Comparison of ENCODE assay signal across 20 cellular contexts in the genomic region with DNA sequence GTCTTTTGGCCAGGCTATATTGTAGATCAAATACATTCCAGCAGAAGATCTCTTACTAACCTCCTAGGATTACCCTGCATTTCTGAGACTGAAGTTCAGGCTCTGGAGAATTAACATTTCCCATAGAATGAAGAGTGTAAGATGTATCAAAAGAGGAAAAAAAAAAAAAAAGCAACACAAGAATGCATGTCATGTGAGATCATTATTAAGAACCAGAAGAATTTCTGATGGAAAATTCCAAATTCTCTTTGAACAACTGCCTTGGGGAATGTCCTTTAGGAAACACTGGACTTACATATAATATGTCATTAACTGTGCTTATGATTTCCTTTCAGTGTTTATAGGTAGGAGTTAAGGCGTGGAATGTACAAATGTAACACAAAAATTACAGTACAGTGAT.
DNase-seq lines count a peak whose midpoint lies in the region; ATAC-seq, FAIRE-seq and TF ChIP-seq lines count a peak whose summit lies in the region.
"Had no signal": no experiment of that assay in that cellular context is flagged by ENCODE, and none has a peak within 500 bp of the region (broad histone marks: within the 10 kb centered on the region; RNA-seq: fewer than 3 reads in every experiment).

No MANE protein-coding gene starts in this region.

- no peak overlapping the region for H3K4me3 Mint-ChIP-seq in astrocyte (ENCODE audit: unreplicated experiment)
- no peak overlapping the region for H3K4me3 Mint-ChIP-seq in activated CD4-positive, alpha-beta T cell treated with anti-CD3 and anti-CD28 coated beads, Interleukin-2, amount 10 ng/mL, durations not matched to agents 7 days and 5 days
- H3K4me3 Mint-ChIP-seq: CD14-positive monocyte; CD8-positive, alpha-beta T cell; GM23338 had no signal

- H2BK120ac ChIP-seq in mesenchymal stem cell (ENCODE audit: low read depth, low read length) (no peak overlapping the region), trophoblast cell (ENCODE audit: insufficient read depth, low read length, poor library complexity) (peak overlapping the region; percentile 72)

- no peaks in the 10 kb centered on the region for H4K20me1 ChIP-seq in astrocyte (ENCODE audit: insufficient read depth, low read length)

- H4K12ac ChIP-seq in trophoblast cell (ENCODE audit: low read depth, low read length) = no peak overlapping the region

- no peak overlapping the region for H2BK12ac ChIP-seq in mesenchymal stem cell (ENCODE audit: low read length in 2 of 2)
- peak overlapping the region; percentile 91 for H2BK12ac ChIP-seq in trophoblast cell (ENCODE audit: low read length)

- H3K4me3 ChIP-seq in astrocyte (ENCODE audit: insufficient read depth, low read depth, low read length) = no peak overlapping the region
- no peak overlapping the region for H3K4me3 ChIP-seq in mesenchymal stem cell (ENCODE audit: insufficient read depth in 1 of 2, low read depth in 1 of 2, low read length in 2 of 2)
- H3K4me3 ChIP-seq in trophoblast cell (ENCODE audit: low read depth, low read length) = no peak overlapping the region
- H3K4me3 ChIP-seq: GM23338 had no signal

- H3K36me3 ChIP-seq in astrocyte (ENCODE audit: insufficient read depth, low read length) = no peaks in the 10 kb centered on the region
- H3K36me3 ChIP-seq in mesenchymal stem cell (ENCODE audit: control insufficient read depth in 1 of 2, insufficient read depth in 2 of 2, low read depth in 1 of 2, low read length in 2 of 2) = no peaks in the 10 kb centered on the region
- no peaks in the 10 kb centered on the region for H3K36me3 ChIP-seq in trophoblast cell (ENCODE audit: control insufficient read depth in 1 of 2, insufficient read depth in 2 of 2, low read length in 2 of 2)

- TF ChIP-seq CTCF in astrocyte (IDR thresholded peaks at IDR 0.05; ENCODE audit: insufficient read depth, low read depth, low read length) (no peak), GM13976 (IDR thresholded peaks at IDR 0.05; ENCODE audit: borderline replicate concordance, control extremely low read depth, extremely low read depth, insufficient read depth, missing control alignments) (no peak)

- H3K4me1 ChIP-seq in astrocyte (ENCODE audit: insufficient read depth, low read length) (peaks cover 5% of the 10 kb centered on the region), mesenchymal stem cell (ENCODE audit: control insufficient read depth, insufficient read depth, low read depth, low read length) (peaks cover 4% of the 10 kb centered on the region), trophoblast cell (ENCODE audit: control insufficient read depth in 1 of 2, insufficient read depth in 2 of 2, low read length in 2 of 2) (peaks cover 8 to 11% of the 10 kb centered on the region in 2 experiments)

- H3K79me1 ChIP-seq in mesenchymal stem cell (replicated peaks; ENCODE audit: low read length, poor library complexity, severe bottlenecking) (no peaks in the 10 kb centered on the region), trophoblast cell (ENCODE audit: low read length) (peaks cover 15% of the 10 kb centered on the region)

- peak; percentile 35 for DNase-seq in EH (ENCODE audit: low read depth)
- peak; percentile 6 for DNase-seq in astrocyte (ENCODE audit: low read depth)
- peak; percentile 14 for DNase-seq in mesenchymal stem cell
- peak in 1 of 2 donors; percentile 40 for DNase-seq in trophoblast cell
- DNase-seq in effector CD4-positive, alpha-beta T cell = no peak
- DNase-seq in activated CD4-positive, alpha-beta T cell treated with anti-CD3 and anti-CD28 coated beads, Interleukin-2, amount 10 ng/mL, durations not matched to agents 7 days and 5 days = no peak
- no peak for DNase-seq in GM13976 (ENCODE audit: low spot score)
- DNase-seq: CD8-positive, alpha-beta T cell; COR-L47; DMS153; DMS79 treated with DMSO at 0.1 percent for 48 hours; GF-D8; H7 had no signal

- H4K8ac ChIP-seq in mesenchymal stem cell (ENCODE audit: low read length) = no peak overlapping the region
- H4K8ac ChIP-seq in trophoblast cell (ENCODE audit: low read depth, low read length) = no peak overlapping the region

- peak overlapping the region; percentile 55 for H3K27ac Mint-ChIP-seq in astrocyte (ENCODE audit: unreplicated experiment)
- H3K27ac Mint-ChIP-seq in activated CD4-positive, alpha-beta T cell treated with anti-CD3 and anti-CD28 coated beads, Interleukin-2, amount 10 ng/mL, durations not matched to agents 7 days and 5 days = no peak overlapping the region
- H3K27ac Mint-ChIP-seq: CD14-positive monocyte; CD8-positive, alpha-beta T cell; GM23338 had no signal

- no peak overlapping the region for H3K23ac ChIP-seq in mesenchymal stem cell (ENCODE audit: low read length in 2 of 2)
- no peak overlapping the region for H3K23ac ChIP-seq in trophoblast cell (ENCODE audit: low read length)

- H2AFZ ChIP-seq in astrocyte (ENCODE audit: low read depth, low read length) (no peak overlapping the region), mesenchymal stem cell (ENCODE audit: low read depth, low read length) (no peak overlapping the region), trophoblast cell (ENCODE audit: insufficient read depth, low read length, poor library complexity) (no peak overlapping the region)
- H2AFZ ChIP-seq: GM23338 had no signal

- no peaks in the 10 kb centered on the region for H3K9me3 ChIP-seq in astrocyte (ENCODE audit: insufficient read depth, low read depth, low read length)
- no peaks in the 10 kb centered on the region for H3K9me3 ChIP-seq in mesenchymal stem cell (ENCODE audit: control insufficient read depth, low read length)
- no peaks in the 10 kb centered on the region for H3K9me3 ChIP-seq in trophoblast cell (ENCODE audit: insufficient read depth, low read depth, low read length)

- in situ Hi-C loops in GM13976 (cut with MboI; ENCODE audit: low sequenced_read_pairs, unreplicated experiment) = no loop called here

- H3K27me3 Mint-ChIP-seq in astrocyte (ENCODE audit: low read depth, unreplicated experiment) = no peaks in the 10 kb centered on the region
- no peaks in the 10 kb centered on the region for H3K27me3 Mint-ChIP-seq in activated CD4-positive, alpha-beta T cell treated with anti-CD3 and anti-CD28 coated beads, Interleukin-2, amount 10 ng/mL, durations not matched to agents 7 days and 5 days

- WGBS in mesenchymal stem cell = no CpG with 5 or more reads among the region's 1 CpG
- WGBS in trophoblast cell (ENCODE audit: extremely low coverage, insufficient coverage, insufficient read length) = no CpG with 5 or more reads among the region's 1 CpG

- CTCF ChIA-PET in activated CD4-positive, alpha-beta T cell treated with anti-CD3 and anti-CD28 coated beads, Interleukin-2, amount 10 ng/mL, durations not matched to agents 7 days and 5 days (lab: Charles Lee) = no interaction called here

- H2AK5ac ChIP-seq in mesenchymal stem cell (ENCODE audit: low read length, severe bottlenecking) = no peak overlapping the region
- no peak overlapping the region for H2AK5ac ChIP-seq in trophoblast cell (ENCODE audit: low read length)

- no peak overlapping the region for H2BK5ac ChIP-seq in mesenchymal stem cell (ENCODE audit: low read depth, low read length, poor library complexity, severe bottlenecking)
- no peak overlapping the region for H2BK5ac ChIP-seq in trophoblast cell (ENCODE audit: low read depth, low read length, poor library complexity)

- ATAC-seq in HG02870 (IDR thresholded peaks at IDR 0.05; ENCODE audit: unreplicated experiment) = no peak
- ATAC-seq: CD8-positive, alpha-beta T cell; GM23338; HepG2 had no signal

- no peak for FAIRE-seq in astrocyte (lab: Jason Lieb, UNC)
- FAIRE-seq: D721Med, HepG2, HTR-8/SVneo had no signal

- H3K4me2 ChIP-seq in astrocyte (ENCODE audit: low read length) (no peak overlapping the region), mesenchymal stem cell (ENCODE audit: low read length, poor library complexity, severe bottlenecking) (no peak overlapping the region), trophoblast cell (ENCODE audit: low read length) (no peak overlapping the region)
- H3K4me2 ChIP-seq: GM23338 had no signal

- H3K14ac ChIP-seq in mesenchymal stem cell (ENCODE audit: low read length in 2 of 2) (no peak overlapping the region), trophoblast cell (ENCODE audit: low read length) (no peak overlapping the region)

- H3K9me3 Mint-ChIP-seq in astrocyte (ENCODE audit: unreplicated experiment) = no peaks in the 10 kb centered on the region
- peaks cover 4% of the 10 kb centered on the region for H3K9me3 Mint-ChIP-seq in activated CD4-positive, alpha-beta T cell treated with anti-CD3 and anti-CD28 coated beads, Interleukin-2, amount 10 ng/mL, durations not matched to agents 7 days and 5 days
- H3K9me3 Mint-ChIP-seq: GM23338 had no signal

- no peak overlapping the region for H3K4ac ChIP-seq in mesenchymal stem cell (ENCODE audit: low read depth in 1 of 2, low read length in 2 of 2)
- H3K4ac ChIP-seq in trophoblast cell (ENCODE audit: low read depth, low read length) = no peak overlapping the region

- H2BK15ac ChIP-seq in mesenchymal stem cell (ENCODE audit: low read depth, poor library complexity, severe bottlenecking) = no peak overlapping the region

- H3K27me3 ChIP-seq in astrocyte (ENCODE audit: insufficient read depth, low read length) (no peaks in the 10 kb centered on the region), mesenchymal stem cell (ENCODE audit: control insufficient read depth in 1 of 2, insufficient read depth in 1 of 2, low read length in 2 of 2) (no peaks in the 10 kb centered on the region), trophoblast cell (ENCODE audit: insufficient read depth, low read length) (no peaks in the 10 kb centered on the region)

- H3K79me2 ChIP-seq in astrocyte (ENCODE audit: insufficient read depth, low read length) (no peaks in the 10 kb centered on the region), trophoblast cell (ENCODE audit: control insufficient read depth, insufficient read depth, low read length, poor library complexity) (no peaks in the 10 kb centered on the region)

- H3K18ac ChIP-seq in mesenchymal stem cell (ENCODE audit: low read depth in 1 of 2, low read length in 2 of 2) = no peak overlapping the region
- H3K18ac ChIP-seq in trophoblast cell (ENCODE audit: low read length) = no peak overlapping the region

- H4K91ac ChIP-seq in mesenchymal stem cell (ENCODE audit: low read length) = no peak overlapping the region
- H4K91ac ChIP-seq in trophoblast cell (ENCODE audit: low read depth, low read length) = peak overlapping the region; percentile 77

- H3K9ac ChIP-seq in astrocyte (ENCODE audit: low read length) (no peak overlapping the region), mesenchymal stem cell (ENCODE audit: low read length) (no peak overlapping the region), trophoblast cell (ENCODE audit: low read length) (no peak overlapping the region)

- POLR2A ChIA-PET in activated CD4-positive, alpha-beta T cell treated with anti-CD3 and anti-CD28 coated beads, Interleukin-2, amount 10 ng/mL, durations not matched to agents 7 days and 5 days (lab: Charles Lee) = no interaction called here

- peaks cover 29% of the 10 kb centered on the region for H3K4me1 Mint-ChIP-seq in astrocyte (ENCODE audit: low read depth, unreplicated experiment)
- no peaks in the 10 kb centered on the region for H3K4me1 Mint-ChIP-seq in activated CD4-positive, alpha-beta T cell treated with anti-CD3 and anti-CD28 coated beads, Interleukin-2, amount 10 ng/mL, durations not matched to agents 7 days and 5 days
- H3K4me1 Mint-ChIP-seq: CD14-positive monocyte had no signal

- H3K36me3 Mint-ChIP-seq in astrocyte (ENCODE audit: low read depth, unreplicated experiment) = no peaks in the 10 kb centered on the region
- no peaks in the 10 kb centered on the region for H3K36me3 Mint-ChIP-seq in activated CD4-positive, alpha-beta T cell treated with anti-CD3 and anti-CD28 coated beads, Interleukin-2, amount 10 ng/mL, durations not matched to agents 7 days and 5 days (ENCODE audit: low read depth)
- H3K36me3 Mint-ChIP-seq: CD14-positive monocyte; CD8-positive, alpha-beta T cell had no signal

- H3K27ac ChIP-seq in astrocyte (ENCODE audit: low read depth, low read length) (no peak overlapping the region), mesenchymal stem cell (ENCODE audit: low read length, poor library complexity, severe bottlenecking) (peak overlapping the region; percentile 43), trophoblast cell (ENCODE audit: low read depth, low read length) (peak overlapping the region; percentile 52)
- H3K27ac ChIP-seq: 22Rv1 had no signal

Comparison
In these comparisons a context has a peak if more than half of its experiments do, and no peak if none do; other contexts are left out.
1. DNase-seq: peak in EH (single experiment), astrocyte (single experiment) and mesenchymal stem cell (single experiment); none in effector CD4-positive, alpha-beta T cell (single experiment), activated CD4-positive, alpha-beta T cell treated with anti-CD3 and anti-CD28 coated beads, Interleukin-2, amount 10 ng/mL, durations not matched to agents 7 days and 5 days (single experiment) and GM13976 (single experiment).